In genomic region chr12:91853350-91854127, GRCh38 we compare ENCODE assay signal across 24 cellular contexts.
"Had no signal": no experiment of that assay in that cellular context is flagged by ENCODE, and none has a peak within 500 bp of the region (broad histone marks: within the 10 kb centered on the region; RNA-seq: fewer than 3 reads in every experiment).

No MANE protein-coding gene starts in this region.

- H3K27ac ChIP-seq: ascending aorta, cardiac muscle cell, dorsolateral prefrontal cortex, left lung, thoracic aorta, VCaP had no signal

- H3K27ac Mint-ChIP-seq: activated naive CD8-positive, alpha-beta T cell; mesothelial cell of epicardium; stimulated activated naive B cell treated with anti-CD40 and anti-IgM and Interleukin-4, amounts not matched to agents 10 μg/mL and 1 μg/mL and 100 μg/mL, for 72 hours had no signal

- H3K4me1 ChIP-seq: ascending aorta had no signal

- ATAC-seq: right cardiac atrium; stimulated activated naive B cell treated with anti-CD40 and anti-IgM and Interleukin-4, amounts not matched to agents 10 μg/mL and 1 μg/mL and 100 μg/mL, for 72 hours had no signal

- H3K27me3 ChIP-seq: ascending aorta, cardiac muscle cell, dorsolateral prefrontal cortex, left lung, upper lobe of left lung had no signal

- H3K4me1 Mint-ChIP-seq: mesothelial cell of epicardium, naive B cell had no signal

- DNase-seq: activated CD4-positive, alpha-beta T cell treated with anti-CD3 and anti-CD28 coated beads for 4 hours; activated CD4-positive, alpha-beta T cell treated with anti-CD3 and anti-CD28 coated beads, Interleukin-2, amount 50 U/mL, for 4 hours; activated effector memory CD4-positive, alpha-beta T cell treated with Interleukin-2 at 50 U/mL for 16 hours; activated naive CD4-positive, alpha-beta T cell treated with Interleukin-2 at 50 U/mL for 16 hours; dorsolateral prefrontal cortex; effector memory CD4-positive, alpha-beta T cell; left lung; naive B cell; posterior cingulate gyrus; right cardiac atrium; stimulated activated CD4-positive, alpha-beta T cell treated with anti-CD3 and anti-CD28 coated beads, Interleukin-15, amount 100 ng/mL, for 24 hours; stimulated activated CD4-positive, alpha-beta T cell treated with anti-CD3 and anti-CD28 coated beads, Interleukin-2, amount 100 ng/mL, for 24 hours; stimulated activated naive B cell treated with anti-CD40 and anti-IgM and Interleukin-4, amounts not matched to agents 10 μg/mL and 1 μg/mL and 100 μg/mL, for 72 hours; T-helper 1 cell; upper lobe of left lung had no signal

- H3K9me3 ChIP-seq: ascending aorta, left lung, thoracic aorta, upper lobe of left lung had no signal

- H3K27me3 Mint-ChIP-seq: activated naive CD8-positive, alpha-beta T cell; brain; naive B cell had no signal

- H3K4me3 Mint-ChIP-seq: activated naive CD8-positive, alpha-beta T cell; brain; mesothelial cell of epicardium; naive B cell; neural crest cell; stimulated activated naive B cell treated with anti-CD40 and anti-IgM and Interleukin-4, amounts not matched to agents 10 μg/mL and 1 μg/mL and 100 μg/mL, for 72 hours had no signal

- H3K36me3 Mint-ChIP-seq: brain; mesothelial cell of epicardium; naive B cell; stimulated activated naive B cell treated with anti-CD40 and anti-IgM and Interleukin-4, amounts not matched to agents 10 μg/mL and 1 μg/mL and 100 μg/mL, for 72 hours had no signal

- H3K36me3 ChIP-seq: ascending aorta, cardiac muscle cell, left lung, thoracic aorta, upper lobe of left lung had no signal

- H3K4me3 ChIP-seq: ascending aorta, cardiac muscle cell, coronary artery, dorsolateral prefrontal cortex, left lung, thoracic aorta, upper lobe of left lung had no signal
